13 cellular contexts compared by ENCODE assay signal in the genomic region with DNA sequence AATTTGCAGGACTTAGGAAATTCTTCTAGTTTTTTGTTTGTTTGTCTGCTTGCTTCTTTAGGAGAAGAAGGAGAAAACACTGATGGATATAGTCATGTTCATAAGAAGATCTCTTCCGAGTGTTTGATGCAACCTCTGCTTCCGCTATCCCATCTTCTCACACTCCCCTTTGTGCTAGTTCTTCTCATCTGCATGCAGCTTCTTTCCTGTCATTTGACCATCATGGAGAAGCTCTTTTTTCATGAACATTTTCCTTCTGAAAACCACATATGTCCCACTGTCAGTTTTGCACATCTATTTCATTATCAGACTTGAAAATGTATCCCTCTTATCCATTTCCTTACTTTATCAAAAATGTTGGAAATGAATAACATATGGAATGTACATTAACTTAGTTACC.
DNase-seq lines count a peak whose midpoint lies in the region; ATAC-seq and TF ChIP-seq lines count a peak whose summit lies in the region.
"Had no signal": no experiment of that assay in that cellular context is flagged by ENCODE, and none has a peak within 500 bp of the region (broad histone marks: within the 10 kb centered on the region; RNA-seq: fewer than 3 reads in every experiment).

No MANE protein-coding gene starts in this region.

- H3K4me1 Mint-ChIP-seq in CD4-positive, alpha-beta memory T cell: peaks cover 35 to 45% (median 38%) of the 10 kb centered on the region in 4 donors
- peaks cover 49% of the 10 kb centered on the region for H3K4me1 Mint-ChIP-seq in activated CD8-positive, alpha-beta T cell treated with anti-CD3 and anti-CD28 coated beads for 36 hours (ENCODE audit: low read depth)
- H3K4me1 Mint-ChIP-seq in naive thymus-derived CD4-positive, alpha-beta T cell: peaks cover 25 to 46% (median 34%) of the 10 kb centered on the region in 7 donors

- no peaks in the 10 kb centered on the region for H3K79me2 ChIP-seq in KMS-11 (ENCODE audit: insufficient read depth, low read depth)

- no peak overlapping the region for H3K4me3 ChIP-seq in CD4-positive, alpha-beta memory T cell (ENCODE audit: low read length in 2 of 2)
- no peak overlapping the region for H3K4me3 ChIP-seq in KMS-11 (IDR thresholded peaks at IDR 0.05; ENCODE audit: insufficient read depth, low read depth, low read length)
- peak overlapping the region; percentile 25 for H3K4me3 ChIP-seq in naive thymus-derived CD4-positive, alpha-beta T cell (ENCODE audit: low read length)
- no peak overlapping the region for H3K4me3 ChIP-seq in thyroid gland (replicated peaks in 1 of 3)
- H3K4me3 ChIP-seq: GM23338 had no signal

- H3K27me3 ChIP-seq in CD4-positive, alpha-beta memory T cell (ENCODE audit: insufficient read depth, low read length): no peaks in the 10 kb centered on the region
- H3K27me3 ChIP-seq in KMS-11 (ENCODE audit: insufficient read depth, low read depth): no peaks in the 10 kb centered on the region
- no peaks in the 10 kb centered on the region for H3K27me3 ChIP-seq in naive thymus-derived CD4-positive, alpha-beta T cell (ENCODE audit: control insufficient read depth in 2 of 2, insufficient read depth in 2 of 2, low read length in 2 of 2)
- no peaks in the 10 kb centered on the region for H3K27me3 ChIP-seq in thyroid gland

- intact Hi-C loops in CD4-positive, alpha-beta memory T cell (cut with micrococcal nuclease): loop anchor here (5.0 kb wide), 1 partner anchor 510 kb away; no protein-coding TSS in a partner anchor
- intact Hi-C loops in activated CD8-positive, alpha-beta T cell treated with anti-CD3 and anti-CD28 coated beads for 36 hours (cut with micrococcal nuclease): loop anchor here (10.0 kb wide), 3 partner anchors 108 to 338 kb away; no protein-coding TSS in a partner anchor
- intact Hi-C loops in naive thymus-derived CD4-positive, alpha-beta T cell (cut with micrococcal nuclease): loop anchor here (1.0 to 10.0 kb wide), 8 partner anchors 55 to 861 kb away; partner anchors contain the start of genes ATP5F1C (in 1 of the 2) and SFMBT2 (in 1 of the 2)
- intact Hi-C loops in thyroid gland (cut with DNase I): no loop called here

- H4K20me1 ChIP-seq in KMS-11 (ENCODE audit: insufficient read depth): no peaks in the 10 kb centered on the region

- H3K27ac Mint-ChIP-seq in CD4-positive, alpha-beta memory T cell: peak overlapping the region in 5 of 7 donors; percentile 44 to 84 (median 49)
- peak overlapping the region; percentile 82 for H3K27ac Mint-ChIP-seq in activated CD8-positive, alpha-beta T cell treated with anti-CD3 and anti-CD28 coated beads for 36 hours
- H3K27ac Mint-ChIP-seq in naive thymus-derived CD4-positive, alpha-beta T cell: peak overlapping the region in 3 of 9 donors; percentile 12 to 81 (median 49)
- H3K27ac Mint-ChIP-seq: GM23338 had no signal

- no peak overlapping the region for H3K27ac ChIP-seq in CD4-positive, alpha-beta memory T cell (ENCODE audit: low read depth, low read length)
- H3K27ac ChIP-seq in KMS-11 (peak overlapping the region; percentile 82), thyroid gland (no peak overlapping the region)
- H3K27ac ChIP-seq in naive thymus-derived CD4-positive, alpha-beta T cell (ENCODE audit: low read depth, low read length): no peak overlapping the region
- H3K27ac ChIP-seq: WERI-Rb-1 had no signal

- H3K4me1 ChIP-seq in CD4-positive, alpha-beta memory T cell (ENCODE audit: insufficient read depth, low read length): peaks cover 52% of the 10 kb centered on the region
- H3K4me1 ChIP-seq in KMS-11 (ENCODE audit: low read depth, poor library complexity, severe bottlenecking) (peaks cover 58% of the 10 kb centered on the region), thyroid gland (no peaks in the 10 kb centered on the region)
- H3K4me1 ChIP-seq in naive thymus-derived CD4-positive, alpha-beta T cell (ENCODE audit: control insufficient read depth in 2 of 2, insufficient read depth in 2 of 2, low read length in 2 of 2): peaks cover 26 to 50% of the 10 kb centered on the region in 2 donors

- ATAC-seq in activated CD8-positive, alpha-beta T cell treated with anti-CD3 and anti-CD28 coated beads for 36 hours: no peak
- no peak for ATAC-seq in naive thymus-derived CD4-positive, alpha-beta T cell
- ATAC-seq in esophagus mucosa: no peak
- ATAC-seq: GM23338 had no signal

- peaks cover 0 to 2% of the 10 kb centered on the region in 2 donors for H3K27me3 Mint-ChIP-seq in CD4-positive, alpha-beta memory T cell
- no peaks in the 10 kb centered on the region for H3K27me3 Mint-ChIP-seq in activated CD8-positive, alpha-beta T cell treated with anti-CD3 and anti-CD28 coated beads for 36 hours
- H3K27me3 Mint-ChIP-seq in naive thymus-derived CD4-positive, alpha-beta T cell: peaks cover 0 to 10% (median 4%) of the 10 kb centered on the region in 5 donors

- no peaks in the 10 kb centered on the region for H3K36me3 ChIP-seq in CD4-positive, alpha-beta memory T cell (ENCODE audit: insufficient read depth, low read length)
- H3K36me3 ChIP-seq in KMS-11 (ENCODE audit: insufficient read depth) (no peaks in the 10 kb centered on the region), thyroid gland (no peaks in the 10 kb centered on the region)
- H3K36me3 ChIP-seq in naive thymus-derived CD4-positive, alpha-beta T cell (ENCODE audit: control insufficient read depth in 2 of 3, insufficient read depth in 3 of 3, low read length in 3 of 3): no peaks in the 10 kb centered on the region
- H3K36me3 ChIP-seq: WERI-Rb-1 had no signal

- H3K9me3 Mint-ChIP-seq in CD4-positive, alpha-beta memory T cell: no peaks in the 10 kb centered on the region
- H3K9me3 Mint-ChIP-seq in activated CD8-positive, alpha-beta T cell treated with anti-CD3 and anti-CD28 coated beads for 36 hours: no peaks in the 10 kb centered on the region
- H3K9me3 Mint-ChIP-seq in naive thymus-derived CD4-positive, alpha-beta T cell: no peaks in the 10 kb centered on the region
- H3K9me3 Mint-ChIP-seq: GM23338 had no signal

- peak overlapping the region; percentile 1 to 88 (median 64) for H3K4me3 Mint-ChIP-seq in CD4-positive, alpha-beta memory T cell
- H3K4me3 Mint-ChIP-seq in activated CD8-positive, alpha-beta T cell treated with anti-CD3 and anti-CD28 coated beads for 36 hours: peak overlapping the region; percentile 64
- peak overlapping the region in 9 of 10 donors; percentile 26 to 80 (median 72) for H3K4me3 Mint-ChIP-seq in naive thymus-derived CD4-positive, alpha-beta T cell
- H3K4me3 Mint-ChIP-seq: GM23338 had no signal

- no peak for DNase-seq in CD4-positive, alpha-beta memory T cell
- DNase-seq in activated CD8-positive, alpha-beta T cell treated with anti-CD3 and anti-CD28 coated beads for 36 hours: no peak
- no peak for DNase-seq in naive thymus-derived CD4-positive, alpha-beta T cell
- DNase-seq in AG08396 (ENCODE audit: low spot score) (no peak), thyroid gland (no peak)
- no peak for DNase-seq in activated CD4-positive, alpha-beta T cell treated with anti-CD3 and anti-CD28 coated beads, Interleukin-2, amount 50 U/mL, for 4 hours
- DNase-seq: dermis blood vessel endothelial cell, kidney, NCI-H2227 treated with DMSO at 0.1 percent for 48 hours, WERI-Rb-1 had no signal

- TF ChIP-seq CTCF in KMS-11 (conservative IDR thresholded peaks at IDR 0.05; ENCODE audit: low read depth, low read length): no peak
- no peak for TF ChIP-seq CTCF in activated CD8-positive, alpha-beta T cell treated with anti-CD3 and anti-CD28 coated beads for 36 hours (IDR thresholded peaks at IDR 0.05)
- TF ChIP-seq CTCF in thyroid gland (IDR thresholded peaks at IDR 0.05): no peak

- no peak overlapping the region for H3K9ac ChIP-seq in KMS-11

- CTCF ChIA-PET in CD4-positive, alpha-beta memory T cell (lab: Charles Lee; ENCODE audit: partially characterized antibody): interaction anchor here (0.9 to 2.8 kb wide), 4 partner anchors 9 to 489 kb away, joined by 3 to 21 read pairs (median 8); partner anchors contain the start of gene SFMBT2
- CTCF ChIA-PET in activated CD8-positive, alpha-beta T cell treated with anti-CD3 and anti-CD28 coated beads for 36 hours (lab: Charles Lee): interaction anchor here (1.0 to 3.9 kb wide), 8 partner anchors 8 to 490 kb away, joined by 3 to 21 read pairs (median 6); no protein-coding TSS in a partner anchor
- CTCF ChIA-PET in naive thymus-derived CD4-positive, alpha-beta T cell (lab: Charles Lee): interaction anchor here (0.9 kb wide), 1 partner anchor 760 kb away, joined by 3 read pairs; no protein-coding TSS in a partner anchor

- no peak for TF ChIP-seq POLR2A in thyroid gland (IDR thresholded peaks at IDR 0.05)

- peaks cover 0 to 2% of the 10 kb centered on the region in 2 donors for H3K36me3 Mint-ChIP-seq in CD4-positive, alpha-beta memory T cell
- H3K36me3 Mint-ChIP-seq in activated CD8-positive, alpha-beta T cell treated with anti-CD3 and anti-CD28 coated beads for 36 hours (ENCODE audit: low read depth): no peaks in the 10 kb centered on the region
- peaks cover 0 to 7% (median 0%) of the 10 kb centered on the region in 5 donors for H3K36me3 Mint-ChIP-seq in naive thymus-derived CD4-positive, alpha-beta T cell

- WGBS in thyroid gland, 2 donors: 87 to 95% methylated on average over 2 of the region's 2 CpGs

- H3K4me2 ChIP-seq in KMS-11: peak overlapping the region; percentile 49
- H3K4me2 ChIP-seq: GM23338 had no signal

- H2AFZ ChIP-seq in KMS-11 (ENCODE audit: low read depth): peak overlapping the region; percentile 92

- H3K9me3 ChIP-seq in CD4-positive, alpha-beta memory T cell (ENCODE audit: control insufficient read depth in 1 of 2, low read length in 2 of 2): no peaks in the 10 kb centered on the region
- H3K9me3 ChIP-seq in naive thymus-derived CD4-positive, alpha-beta T cell (ENCODE audit: control insufficient read depth in 2 of 3, low read length in 3 of 3): no peaks in the 10 kb centered on the region
- H3K9me3 ChIP-seq in thyroid gland: no peaks in the 10 kb centered on the region

- POLR2A ChIA-PET in CD4-positive, alpha-beta memory T cell (lab: Charles Lee; ENCODE audit: partially characterized antibody): interaction anchor here (0.9 to 1.4 kb wide), 2 partner anchors 332 to 484 kb away, joined by 3 to 7 read pairs; partner anchors contain the start of gene SFMBT2
- POLR2A ChIA-PET in activated CD8-positive, alpha-beta T cell treated with anti-CD3 and anti-CD28 coated beads for 36 hours (lab: Charles Lee): interaction anchor here (0.5 to 1.4 kb wide), 5 partner anchors 9 to 287 kb away, joined by 3 read pairs; no protein-coding TSS in a partner anchor
- POLR2A ChIA-PET in naive thymus-derived CD4-positive, alpha-beta T cell (lab: Charles Lee): interaction anchor here (0.7 kb wide), 1 partner anchor 385 kb away, joined by 3 read pairs; no protein-coding TSS in a partner anchor
